ENCODE assay signal across 30 cellular contexts in genomic region chr7:111864291-111864976, GRCh38.
"Had no signal": no experiment of that assay in that cellular context is flagged by ENCODE, and none has a peak within 500 bp of the region (broad histone marks: within the 10 kb centered on the region; RNA-seq: fewer than 3 reads in every experiment).

No MANE protein-coding gene starts in this region.

- DNase-seq: activated CD4-positive, alpha-beta memory T cell treated with anti-CD3 and anti-CD28 coated beads for 36 hours; activated CD4-positive, alpha-beta T cell treated with anti-CD3 and anti-CD28 coated beads, Interleukin-2, amount 10 ng/mL, durations not matched to agents 24 days and 14 days; activated gamma-delta T cell treated with Interleukin-2 at 50 U/mL for 16 hours; activated naive CD4-positive, alpha-beta T cell treated with anti-CD3 and anti-CD28 coated beads, Interleukin-2, amount 50 U/mL, for 16 hours; activated T-cell treated with anti-CD3 and anti-CD28 coated beads, Interleukin-2, amount 50 U/mL, for 4 hours; amniotic stem cell; cerebellar nuclear complex; cortex of kidney; effector memory CD8-positive, alpha-beta T cell; erythroblast; gastrocnemius medialis; glutamatergic neuron; left colon; mammary epithelial cell; midbrain; naive thymus-derived CD8-positive, alpha-beta T cell; occipital lobe; right cardiac atrium; SK-N-SH; spleen; stimulated activated naive CD4-positive, alpha-beta T cell; T-helper 17 cell; T1000; transverse colon; WERI-Rb-1 had no signal

- H2AFZ ChIP-seq: hepatocyte, neural progenitor cell, parathyroid adenoma had no signal

- H3K4me2 ChIP-seq: hepatocyte, neural progenitor cell, SK-N-SH had no signal

- H3K4me1 ChIP-seq: neural progenitor cell, spleen had no signal

- H3K27me3 ChIP-seq: gastrocnemius medialis, hepatocyte, neural progenitor cell, spleen, transverse colon had no signal

- H3K9me3 ChIP-seq: gastrocnemius medialis, SK-N-SH, spleen, transverse colon had no signal

- ATAC-seq: activated CD4-positive, CD25-positive, alpha-beta regulatory T cell treated with anti-CD3 and anti-CD28 coated beads, Interleukin-2, amount 50 U/mL, for 24 hours; activated T-cell treated with anti-CD3 and anti-CD28 coated beads, Interleukin-2, amount 50 U/mL, for 4 hours; activated T-helper 17 cell treated with anti-CD3 and anti-CD28 coated beads, Interleukin-2, amount 50 U/mL, for 72 hours; effector memory CD8-positive, alpha-beta T cell; gastrocnemius medialis; left colon; naive thymus-derived CD8-positive, alpha-beta T cell; right cardiac atrium; T-helper 17 cell had no signal

- H3K9ac ChIP-seq: neural progenitor cell, parathyroid adenoma, SK-N-SH had no signal

- H3K4me3 ChIP-seq: gastrocnemius medialis, hepatocyte, neural progenitor cell, spleen, transverse colon had no signal

- H3K27ac ChIP-seq: gastrocnemius medialis, hepatocyte, neural progenitor cell, parathyroid adenoma, spleen, transverse colon, WERI-Rb-1 had no signal

- H3K36me3 ChIP-seq: neural progenitor cell, spleen, transverse colon, WERI-Rb-1 had no signal
